In the genomic region with DNA sequence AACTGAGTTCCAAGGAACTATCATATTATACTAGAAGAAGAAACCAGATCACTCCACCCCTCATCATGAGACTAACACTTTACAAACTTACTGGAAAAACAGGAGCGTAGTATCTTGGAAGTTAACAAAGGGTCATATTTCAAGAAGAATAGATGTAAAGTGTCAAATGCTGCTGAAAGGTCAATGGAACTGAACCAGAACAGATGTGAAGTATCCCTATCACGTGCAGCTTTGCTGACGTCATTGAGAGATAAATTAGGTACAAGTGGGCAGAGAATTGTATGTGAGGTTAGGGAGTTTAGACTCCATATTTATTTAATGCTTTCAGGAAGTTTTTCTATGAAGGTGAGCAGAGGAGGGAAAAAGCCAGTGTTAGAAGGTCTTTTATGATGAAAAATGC, we compare ENCODE assay signal across 17 cellular contexts.
DNase-seq lines count a peak whose midpoint lies in the region; ATAC-seq and TF ChIP-seq lines count a peak whose summit lies in the region.
"Had no signal": no experiment of that assay in that cellular context is flagged by ENCODE, and none has a peak within 500 bp of the region (broad histone marks: within the 10 kb centered on the region; RNA-seq: fewer than 3 reads in every experiment).

No MANE protein-coding gene starts in this region.

- peaks cover 5% of the 10 kb centered on the region for H3K9me3 Mint-ChIP-seq in Calu3 (ENCODE audit: low read depth, unreplicated experiment)

- intact Hi-C loops in Calu3 (cut with micrococcal nuclease; ENCODE audit: unreplicated experiment): no loop called here

- H3K36me3 Mint-ChIP-seq in Calu3 (ENCODE audit: insufficient read depth, unreplicated experiment): no peaks in the 10 kb centered on the region
- H3K36me3 Mint-ChIP-seq: CD4-positive, CD25-positive, alpha-beta regulatory T cell; CD8-positive, alpha-beta T cell had no signal

- peak; percentile 1 for DNase-seq in DMS53 (lab: John Stamatoyannopoulos, UW)
- DNase-seq in DMS53 treated with DMSO at 0.1 percent for 48 hours (lab: John Stamatoyannopoulos, UW; ENCODE audit: unreplicated experiment): no peak
- DNase-seq in SHP77 treated with DMSO at 0.1 percent for 48 hours (lab: John Stamatoyannopoulos, UW): peak; percentile 7
- no peak for DNase-seq in SHP77 (lab: John Stamatoyannopoulos, UW)
- DNase-seq in fibroblast of mammary gland (ENCODE audit: low read depth): peak; percentile 2
- no peak for DNase-seq in Calu3
- DNase-seq: Caco-2; CD4-positive, CD25-positive, alpha-beta regulatory T cell; CD8-positive, alpha-beta T cell; DMS 273 treated with DMSO at 0.1 percent for 48 hours; DND-41; GOT3; HFFc6 had no signal

- H3K4me3 Mint-ChIP-seq in Calu3 (ENCODE audit: low read depth, unreplicated experiment): no peak overlapping the region
- H3K4me3 Mint-ChIP-seq: B cell; CD4-positive, CD25-positive, alpha-beta regulatory T cell; CD8-positive, alpha-beta T cell; HFFc6 had no signal

- H3K4me3 ChIP-seq in fibroblast of mammary gland (ENCODE audit: control insufficient read depth, low read depth, low read length): no peak overlapping the region
- H3K4me3 ChIP-seq: BLaER1, HAP-1 had no signal

- no peaks in the 10 kb centered on the region for H3K27me3 Mint-ChIP-seq in Calu3 (ENCODE audit: unreplicated experiment)
- H3K27me3 Mint-ChIP-seq: B cell; CD4-positive, CD25-positive, alpha-beta regulatory T cell had no signal

- TF ChIP-seq CTCF in fibroblast of mammary gland (conservative IDR thresholded peaks at IDR 0.05; ENCODE audit: control insufficient read depth, insufficient read depth, low read depth, low read length) (no peak), Calu3 (IDR thresholded peaks at IDR 0.05; ENCODE audit: unreplicated experiment) (no peak)

- H3K4me1 Mint-ChIP-seq in Calu3 (ENCODE audit: low read depth, unreplicated experiment): no peaks in the 10 kb centered on the region
- H3K4me1 Mint-ChIP-seq: B cell; CD4-positive, CD25-positive, alpha-beta regulatory T cell had no signal

- H3K27ac Mint-ChIP-seq in Calu3 (ENCODE audit: unreplicated experiment): no peak overlapping the region
- H3K27ac Mint-ChIP-seq: B cell; CD4-positive, CD25-positive, alpha-beta regulatory T cell; CD8-positive, alpha-beta T cell; HFFc6 had no signal

- ATAC-seq in HG03520 (IDR thresholded peaks at IDR 0.05; ENCODE audit: unreplicated experiment): no peak
- ATAC-seq: CD8-positive, alpha-beta T cell had no signal

- CTCF ChIA-PET in Calu3 (lab: Charles Lee): no interaction called here

- BruUV-seq in Calu3 (replicated peaks; lab: Mats Ljungman, UMichigan): no TSS peak

Comparison
In these comparisons a context has a peak if more than half of its experiments do, and no peak if none do; other contexts are left out.
1. DNase-seq: peak in DMS53 (single experiment), SHP77 treated with DMSO at 0.1 percent for 48 hours (single experiment) and fibroblast of mammary gland (single experiment); none in DMS53 treated with DMSO at 0.1 percent for 48 hours (single experiment), SHP77 (0 of 2) and Calu3 (single experiment).